ENCODE assay signal across 9 cellular contexts in the genomic region with DNA sequence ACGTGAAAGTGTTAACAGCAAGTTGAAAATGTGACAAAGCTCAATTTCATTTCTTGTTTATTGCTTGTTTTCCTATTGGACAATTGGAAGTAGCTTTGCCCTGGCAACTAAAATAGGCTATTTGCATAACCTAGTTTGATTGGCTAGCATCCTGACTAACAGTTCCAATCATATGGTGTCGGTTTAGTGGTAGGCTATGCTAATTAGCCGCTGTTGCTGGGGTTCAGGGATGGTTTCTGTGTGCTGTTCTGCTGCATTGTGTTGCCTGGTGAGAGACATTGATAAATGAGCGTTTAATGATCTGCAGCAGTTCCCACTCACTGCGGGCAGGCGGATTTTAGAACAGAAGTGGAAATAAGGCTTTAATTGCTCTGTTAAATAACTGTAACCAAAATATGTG.
A peak's percentile ranks its signal among the peaks of the same experiment; 100 is the strongest.
DNase-seq lines count a peak whose midpoint lies in the region; ATAC-seq and TF ChIP-seq lines count a peak whose summit lies in the region.
"Had no signal": no experiment of that assay in that cellular context is flagged by ENCODE, and none has a peak within 500 bp of the region (broad histone marks: within the 10 kb centered on the region; RNA-seq: fewer than 3 reads in every experiment).

No MANE protein-coding gene starts in this region.

- H3K27ac ChIP-seq in caudate nucleus (ENCODE audit: low read depth, low read length) (no peak overlapping the region), colonic mucosa (no peak overlapping the region)

- no peaks in the 10 kb centered on the region for H3K9me3 ChIP-seq in colonic mucosa

- peak; percentile 70 for DNase-seq in ELR (ENCODE audit: low read depth)
- peak; percentile 95 to 97 for DNase-seq in Kasumi-1 (lab: John Stamatoyannopoulos, UW)
- peak; percentile 62 for DNase-seq in SIG-M5 treated with dmso at 0.1 percent for 504 hours (lab: John Stamatoyannopoulos, UW; ENCODE audit: unreplicated experiment)
- DNase-seq in caudate nucleus (lab: John Stamatoyannopoulos, UW): peak in 49 of 61 donors; percentile 5 to 95 (median 53)
- peak; percentile 79 for DNase-seq in iPS-NIHi7 (ENCODE audit: extremely low spot score)
- DNase-seq in stimulated activated CD8-positive, alpha-beta memory T cell treated with anti-CD3 and anti-CD28 coated beads, Interleukin-4, amount 100 ng/mL, for 24 hours (ENCODE audit: low read depth): peak; percentile 13
- no peak for DNase-seq in colonic mucosa

- intact Hi-C loops in colonic mucosa (cut with DNase I): no loop called here

- no peak for ATAC-seq in GM18858 (IDR thresholded peaks at IDR 0.05; ENCODE audit: unreplicated experiment)
- ATAC-seq: Panc1 had no signal

- H3K4me3 ChIP-seq in colonic mucosa: no peak overlapping the region

- no peaks in the 10 kb centered on the region for H3K36me3 ChIP-seq in colonic mucosa

- H3K9ac ChIP-seq in colonic mucosa (ENCODE audit: low read depth in 2 of 2, low read length in 2 of 2): no peak overlapping the region

- TF ChIP-seq CTCF in colonic mucosa (IDR thresholded peaks at IDR 0.05): no peak

- no peaks in the 10 kb centered on the region for H3K27me3 ChIP-seq in colonic mucosa

- no peaks in the 10 kb centered on the region for H3K4me1 ChIP-seq in colonic mucosa
